8 cellular contexts compared by ENCODE assay signal in the genomic region with DNA sequence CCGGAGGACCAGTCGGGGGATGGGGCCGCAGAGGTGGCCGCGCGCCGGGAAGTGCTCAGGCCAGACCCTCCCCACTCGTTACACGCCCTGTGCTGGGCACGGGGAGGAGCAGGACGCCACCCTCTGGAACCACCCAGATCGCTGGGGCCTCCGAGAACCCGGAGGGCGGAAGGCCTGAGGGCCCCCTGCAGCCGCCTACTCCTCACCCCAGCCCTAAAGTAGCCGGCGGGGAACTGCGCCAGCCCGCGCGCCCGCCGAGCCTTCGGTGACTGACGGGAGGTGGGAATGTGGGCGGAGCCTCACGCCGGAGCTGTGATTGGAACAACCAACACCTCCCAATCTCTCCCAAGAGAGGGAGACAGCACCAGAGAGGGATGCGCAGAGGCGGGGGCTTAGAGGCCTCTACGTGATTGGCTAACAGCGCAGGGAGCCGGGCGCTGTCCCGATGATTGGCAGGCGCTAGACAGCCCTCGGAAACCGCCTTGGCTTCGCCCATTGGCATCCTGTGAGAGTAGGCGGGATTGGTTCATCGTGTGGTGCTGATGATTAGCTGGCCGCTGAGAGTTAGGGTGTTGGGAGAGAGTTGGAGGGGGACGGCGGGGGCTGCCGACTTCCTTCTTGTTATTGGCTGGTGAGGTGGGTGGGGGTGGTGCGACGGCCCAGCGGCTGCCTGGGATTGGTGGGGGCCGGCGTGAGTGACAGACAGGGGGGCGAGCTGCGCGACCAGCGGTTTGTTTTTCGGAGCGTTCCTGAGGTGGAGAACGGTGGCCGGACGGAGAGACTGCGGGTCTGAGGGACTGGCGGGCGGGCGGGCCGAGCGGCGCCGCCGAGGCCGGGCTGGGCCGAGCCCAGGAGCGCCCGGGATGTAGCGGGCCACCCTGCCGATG. TPM values are rescaled to one million over a fixed set of nuclear protein-coding genes. Genes with fewer than 3 reads are reported as not detected.
DNase-seq lines count a peak whose midpoint lies in the region; ATAC-seq and TF ChIP-seq lines count a peak whose summit lies in the region.

Gene MAP3K3 (plus strand): TSS at position 734 of the 887 bp plus-strand sequence. CDS start 343 bp downstream, outside the sequence.

- H3K9me3 ChIP-seq in thymus (ENCODE audit: control insufficient read depth) = no peaks in the 10 kb centered on the region

- no peaks in the 10 kb centered on the region for H3K36me3 ChIP-seq in thymus (ENCODE audit: control insufficient read depth, insufficient read depth)

- peak; percentile 88 for ATAC-seq in HG02759 (IDR thresholded peaks at IDR 0.05; ENCODE audit: unreplicated experiment)

- H3K36me3 Mint-ChIP-seq in osteocyte (ENCODE audit: unreplicated experiment) = no peaks in the 10 kb centered on the region

- no peaks in the 10 kb centered on the region for H3K27me3 ChIP-seq in thymus (ENCODE audit: control insufficient read depth, insufficient read depth)

- no peaks in the 10 kb centered on the region for H3K9me3 Mint-ChIP-seq in osteocyte (ENCODE audit: unreplicated experiment)

- WGBS in thymus = under 1% methylated on average over 75 of the region's 75 CpGs

- H3K27me3 Mint-ChIP-seq in osteocyte (ENCODE audit: unreplicated experiment) = peaks cover 4% of the 10 kb centered on the region

- peaks cover 37% of the 10 kb centered on the region for H3K4me1 Mint-ChIP-seq in osteocyte (ENCODE audit: unreplicated experiment)

- peak within 1 kb of the TSS; percentile 99 for H3K4me3 Mint-ChIP-seq in osteocyte (ENCODE audit: unreplicated experiment)

- DNase-seq in NCI-H1417 (lab: John Stamatoyannopoulos, UW) = peak; percentile 99 to 100 (median 99)
- peak; percentile 98 to 100 for DNase-seq in SW 1271 (lab: John Stamatoyannopoulos, UW)
- DNase-seq in activated naive CD8-positive, alpha-beta T cell treated with anti-CD3 and anti-CD28 coated beads, Interleukin-2, amount 50 U/mL, for 16 hours (ENCODE audit: low read depth, low spot score) = peak; percentile 95
- peak; percentile 96 to 100 (median 100) for DNase-seq in head of caudate nucleus
- DNase-seq in osteocyte (ENCODE audit: extremely low spot score, unreplicated experiment) = peak; percentile 100

- H3K4me1 ChIP-seq in thymus (ENCODE audit: control insufficient read depth, insufficient read depth, low read length) = peaks cover 10% of the 10 kb centered on the region

- intact Hi-C loops in head of caudate nucleus (cut with DNase I) = loop anchor here (10.0 kb wide), 2 partner anchors 73 to 123 kb away; partner anchors contain the start of gene STRADA

- H3K27ac Mint-ChIP-seq in osteocyte (ENCODE audit: unreplicated experiment) = peak within 1 kb of the TSS; percentile 90

- TF ChIP-seq CTCF in GM12872 (IDR thresholded peaks at IDR 0.05; ENCODE audit: insufficient read depth, low read depth, low read length) = peak; percentile 6; the same call in 1 of the 3 replicates
- peak; percentile 27 for TF ChIP-seq CTCF in osteocyte (IDR thresholded peaks at IDR 0.05)

- H3K4me3 ChIP-seq in thymus (ENCODE audit: low read length) = peak within 1 kb of the TSS; percentile 82

- H3K27ac ChIP-seq in thymus (ENCODE audit: low read depth) = peak within 1 kb of the TSS; percentile 86

RNA-seq across cellular contexts. Expression of gene MAP3K3, which starts in this region (rescaled TPM):
- total RNA-seq in osteocyte = 41.0 and 41.7 TPM in 2 replicates
- 21.0 TPM for polyA plus RNA-seq in thymus

Comparison
In these comparisons a context has a peak if more than half of its experiments do, and no peak if none do; other contexts are left out.
1. Peak in every context shown above with its lines: DNase-seq, ATAC-seq, H3K4me3 ChIP-seq and H3K27ac ChIP-seq.